ENCODE assay signal across 8 cellular contexts in genomic region chr11:62882428-62882742, GRCh38. TPM values are rescaled to one million over a fixed set of nuclear protein-coding genes. Genes with fewer than 3 reads are reported as not detected.
DNase-seq lines count a peak whose midpoint lies in the region; ATAC-seq, FAIRE-seq and TF ChIP-seq lines count a peak whose summit lies in the region.

No MANE protein-coding gene starts in this region.

- no peak for DNase-seq in left ventricle myocardium inferior
- no peak for DNase-seq in cardiac septum (ENCODE audit: low spot score)
- DNase-seq in brain microvascular endothelial cell: no peak
- DNase-seq in mesendoderm: no peak
- DNase-seq in upper lobe of right lung: no peak
- DNase-seq in foreskin melanocyte: no peak
- no peak for DNase-seq in head of caudate nucleus
- DNase-seq in RCC 7860 (ENCODE audit: low spot score): no peak

- no peak overlapping the region for H4K5ac ChIP-seq in mesendoderm (ENCODE audit: low read length)

- H3K27ac ChIP-seq in left ventricle myocardium inferior (replicated peaks) (peak overlapping the region; percentile 99), brain microvascular endothelial cell (peak overlapping the region; percentile 97), mesendoderm (ENCODE audit: low read depth, low read length) (no peak overlapping the region), upper lobe of right lung (peak overlapping the region; percentile 100)

- H3K4me2 ChIP-seq in mesendoderm (ENCODE audit: low read length): peak overlapping the region; percentile 91

- H3K9ac ChIP-seq in mesendoderm (ENCODE audit: low read length): peak overlapping the region; percentile 100

- H3K79me2 ChIP-seq in mesendoderm (ENCODE audit: control insufficient read depth, insufficient read depth, low read length): peaks cover 60% of the 10 kb centered on the region

- H3K18ac ChIP-seq in mesendoderm (ENCODE audit: low read length): no peak overlapping the region

- no peak overlapping the region for H4K8ac ChIP-seq in mesendoderm (ENCODE audit: low read depth, low read length)

- H3K4me3 ChIP-seq in left ventricle myocardium inferior (peak overlapping the region; percentile 90), brain microvascular endothelial cell (ENCODE audit: low read depth, low read length) (peak overlapping the region; percentile 100), mesendoderm (ENCODE audit: low read length) (peak overlapping the region; percentile 99), upper lobe of right lung (peak overlapping the region; percentile 87)

- no peak overlapping the region for H3K23ac ChIP-seq in mesendoderm (ENCODE audit: low read length)

- no peak overlapping the region for H2AK5ac ChIP-seq in mesendoderm (ENCODE audit: low read length)

- H3K4ac ChIP-seq in mesendoderm (ENCODE audit: low read depth, low read length): no peak overlapping the region

- H3K9me3 ChIP-seq in left ventricle myocardium inferior (replicated peaks) (no peaks in the 10 kb centered on the region), upper lobe of right lung (no peaks in the 10 kb centered on the region)

- peaks cover 50% of the 10 kb centered on the region for H3K36me3 ChIP-seq in left ventricle myocardium inferior
- peaks cover 54% of the 10 kb centered on the region for H3K36me3 ChIP-seq in brain microvascular endothelial cell (replicated peaks)
- H3K36me3 ChIP-seq in mesendoderm (ENCODE audit: control insufficient read depth, insufficient read depth, low read length): peaks cover 26% of the 10 kb centered on the region
- peaks cover 50% of the 10 kb centered on the region for H3K36me3 ChIP-seq in upper lobe of right lung

- H3K79me1 ChIP-seq in mesendoderm (ENCODE audit: low read length): peaks cover 25% of the 10 kb centered on the region

- intact Hi-C loops in left ventricle myocardium inferior (cut with micrococcal nuclease): no loop called here
- intact Hi-C loops in cardiac septum (cut with DNase I): no loop called here
- intact Hi-C loops in upper lobe of right lung (cut with DNase I): no loop called here
- intact Hi-C loops in head of caudate nucleus (cut with DNase I): no loop called here

- no peak for ATAC-seq in upper lobe of right lung

- FAIRE-seq in RCC 7860 (lab: Jason Lieb, UNC): no peak

- in situ Hi-C loops in brain microvascular endothelial cell (cut with HindIII; ENCODE audit: low pct_ligation_motif_present, low sequenced_read_pairs): no loop called here

- peak overlapping the region; percentile 100 for H3K56ac ChIP-seq in mesendoderm (ENCODE audit: low read length)

- no peak overlapping the region for H2BK120ac ChIP-seq in mesendoderm (ENCODE audit: low read depth, low read length)

- H3K27me3 ChIP-seq in left ventricle myocardium inferior (ENCODE audit: low read depth) (no peaks in the 10 kb centered on the region), brain microvascular endothelial cell (replicated peaks) (no peaks in the 10 kb centered on the region), mesendoderm (ENCODE audit: insufficient read depth, low read length, poor library complexity) (no peaks in the 10 kb centered on the region), upper lobe of right lung (no peaks in the 10 kb centered on the region)

- H2BK15ac ChIP-seq in mesendoderm (replicated peaks; ENCODE audit: low read depth): no peak overlapping the region

- TF ChIP-seq CTCF in left ventricle myocardium inferior (IDR thresholded peaks at IDR 0.05; ENCODE audit: borderline replicate concordance) (no peak), brain microvascular endothelial cell (IDR thresholded peaks at IDR 0.05; ENCODE audit: low read depth, low read length, missing control alignments) (no peak), upper lobe of right lung (IDR thresholded peaks at IDR 0.05) (no peak)

- peaks cover 63% of the 10 kb centered on the region for H3K4me1 ChIP-seq in left ventricle myocardium inferior
- peaks cover 10% of the 10 kb centered on the region for H3K4me1 ChIP-seq in mesendoderm (ENCODE audit: control insufficient read depth, low read depth, low read length)
- peaks cover 52% of the 10 kb centered on the region for H3K4me1 ChIP-seq in upper lobe of right lung

- H2BK5ac ChIP-seq in mesendoderm (ENCODE audit: low read length): no peak overlapping the region

- WGBS in mesendoderm (ENCODE audit: extremely low coverage, insufficient coverage, low lambda C conversion rate): no CpG with 5 or more reads among the region's 6 CpGs

RNA-seq across cellular contexts. Expression of gene SLC3A2, which starts 1.7 kb away (rescaled TPM):
- total RNA-seq in left ventricle myocardium inferior (35.0 TPM), cardiac septum (38.6 TPM), upper lobe of right lung (255 TPM)
- polyA plus RNA-seq in mesendoderm (2013, experiment 1 of 2): 325 TPM
- 333 TPM for polyA plus RNA-seq in mesendoderm (2013, experiment 2 of 2)

RNA-seq across cellular contexts. Expression of gene CHRM1, which starts 38.8 kb away (rescaled TPM):
- total RNA-seq in left ventricle myocardium inferior (not detected), cardiac septum (not detected), upper lobe of right lung (4.7 TPM)
- polyA plus RNA-seq in mesendoderm (2013, experiment 1 of 2): not detected
- 0.01 TPM for polyA plus RNA-seq in mesendoderm (2013, experiment 2 of 2)

RNA-seq across cellular contexts. Expression of gene WDR74, which starts 43.0 kb away (rescaled TPM):
- total RNA-seq in left ventricle myocardium inferior: 24.3 TPM
- 22.8 TPM for total RNA-seq in cardiac septum
- 71.5 TPM for polyA plus RNA-seq in mesendoderm (2013, experiment 1 of 2)
- polyA plus RNA-seq in mesendoderm (2013, experiment 2 of 2): 71.4 TPM
- 43.9 TPM for total RNA-seq in upper lobe of right lung

RNA-seq across cellular contexts. Expression of gene TEX54, which starts 49.7 kb away (rescaled TPM):
- total RNA-seq in left ventricle myocardium inferior (not detected), cardiac septum (not detected), upper lobe of right lung (not detected)
- not detected for polyA plus RNA-seq in mesendoderm (2013, experiment 1 of 2)
- polyA plus RNA-seq in mesendoderm (2013, experiment 2 of 2): not detected

RNA-seq across cellular contexts. Expression of gene STX5, which starts 50.5 kb away (rescaled TPM):
- total RNA-seq in left ventricle myocardium inferior: 16.7 TPM
- 19.7 TPM for total RNA-seq in cardiac septum
- 20.0 TPM for polyA plus RNA-seq in mesendoderm (2013, experiment 1 of 2)
- 19.2 TPM for polyA plus RNA-seq in mesendoderm (2013, experiment 2 of 2)
- total RNA-seq in upper lobe of right lung: 40.9 TPM
